5 cellular contexts compared by ENCODE assay signal in the genomic region with DNA sequence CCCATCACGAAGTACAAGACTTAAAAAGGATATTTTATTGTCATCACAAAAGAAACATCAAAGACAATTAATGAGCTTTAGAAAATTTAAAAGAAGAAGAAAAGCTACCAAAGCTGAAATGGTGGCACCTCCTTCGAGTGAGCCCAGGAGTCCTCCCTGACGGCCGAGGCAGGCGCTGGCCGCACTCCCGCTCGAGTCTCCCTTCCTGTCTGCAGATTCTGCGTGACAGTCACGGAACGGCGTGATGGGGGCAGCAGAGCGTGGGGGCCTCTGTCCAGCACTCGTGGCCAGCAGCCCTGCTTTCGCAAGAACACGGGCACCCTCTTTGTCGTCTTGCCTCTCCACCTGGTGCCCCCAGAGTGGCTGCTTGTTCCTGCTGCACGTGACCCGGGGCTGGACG.
A peak's percentile ranks its signal among the peaks of the same experiment; 100 is the strongest.
DNase-seq lines count a peak whose midpoint lies in the region; FAIRE-seq and TF ChIP-seq lines count a peak whose summit lies in the region.
"Not testable (repeated sequence)": the region's sequence is repeated elsewhere in the genome, so short reads cannot be mapped to it uniquely, and the experiment has no call there.

No MANE protein-coding gene starts in this region.

- not testable (repeated sequence) for H3K9me3 ChIP-seq in OCI-LY1 (ENCODE audit: low read length); kidney (ENCODE audit: control insufficient read depth in 1 of 2, low read length in 2 of 2)

- peak; percentile 36 for DNase-seq in activated CD8-positive, alpha-beta memory T cell treated with anti-CD3 and anti-CD28 coated beads, Interleukin-2, amount 50 U/mL, for 48 hours
- DNase-seq in kidney (peak; percentile 41), posterior vena cava (ENCODE audit: low spot score) (peak; percentile 53), ureter (ENCODE audit: low spot score) (peak; percentile 5)

- not testable (repeated sequence) for TF ChIP-seq CTCF in OCI-LY1 (IDR thresholded peaks at IDR 0.05; ENCODE audit: low read length); kidney (IDR thresholded peaks at IDR 0.05; ENCODE audit: borderline replicate concordance, extremely low read depth, insufficient read depth)

- H3K9ac ChIP-seq in OCI-LY1 (ENCODE audit: low read length); kidney (ENCODE audit: low read length in 2 of 2): not testable (repeated sequence)

- H3K4me1 ChIP-seq in OCI-LY1 (ENCODE audit: insufficient read depth, low read length, severe bottlenecking): peaks cover 48% of the 10 kb centered on the region
- not testable (repeated sequence) for H3K4me1 ChIP-seq in kidney (ENCODE audit: control insufficient read depth in 1 of 2, insufficient read depth in 1 of 2, low read depth in 1 of 2, low read length in 2 of 2)

- H3K27me3 ChIP-seq in OCI-LY1 (ENCODE audit: insufficient read depth, low read length): not testable (repeated sequence)

- H3K4me2 ChIP-seq in OCI-LY1 (ENCODE audit: low read length): not testable (repeated sequence)

- not testable (repeated sequence) for H4K20me1 ChIP-seq in OCI-LY1 (ENCODE audit: insufficient read depth, low read length)

- H3K79me2 ChIP-seq in OCI-LY1 (ENCODE audit: insufficient read depth, low read length): not testable (repeated sequence)

- intact Hi-C loops in kidney (cut with DNase I); posterior vena cava (cut with DNase I): not testable (repeated sequence)

- H3F3A ChIP-seq in OCI-LY1 (ENCODE audit: insufficient read depth, low read length): not testable (repeated sequence)

- peaks cover 41% of the 10 kb centered on the region for H3K36me3 ChIP-seq in OCI-LY1 (ENCODE audit: insufficient read depth, low read length)
- not testable (repeated sequence) for H3K36me3 ChIP-seq in kidney (ENCODE audit: control insufficient read depth in 1 of 2, insufficient read depth in 2 of 2, low read length in 2 of 2)

- FAIRE-seq in kidney (lab: Jason Lieb, UNC): not testable (repeated sequence)

- H3K9me2 ChIP-seq in OCI-LY1 (ENCODE audit: low read depth, low read length): not testable (repeated sequence)

- H2AFZ ChIP-seq in OCI-LY1 (ENCODE audit: low read length): not testable (repeated sequence)

- not testable (repeated sequence) for H3K4me3 ChIP-seq in OCI-LY1 (ENCODE audit: low read depth, low read length, poor library complexity, severe bottlenecking); kidney (ENCODE audit: low read length in 2 of 2)

- peak overlapping the region; percentile 62 for H3K27ac ChIP-seq in OCI-LY1 (ENCODE audit: low read depth, low read length, poor library complexity, severe bottlenecking)
- H3K27ac ChIP-seq in kidney (ENCODE audit: low read depth in 2 of 2, low read length in 2 of 2): not testable (repeated sequence)
